ENCODE assay signal across 27 cellular contexts in the genomic region with DNA sequence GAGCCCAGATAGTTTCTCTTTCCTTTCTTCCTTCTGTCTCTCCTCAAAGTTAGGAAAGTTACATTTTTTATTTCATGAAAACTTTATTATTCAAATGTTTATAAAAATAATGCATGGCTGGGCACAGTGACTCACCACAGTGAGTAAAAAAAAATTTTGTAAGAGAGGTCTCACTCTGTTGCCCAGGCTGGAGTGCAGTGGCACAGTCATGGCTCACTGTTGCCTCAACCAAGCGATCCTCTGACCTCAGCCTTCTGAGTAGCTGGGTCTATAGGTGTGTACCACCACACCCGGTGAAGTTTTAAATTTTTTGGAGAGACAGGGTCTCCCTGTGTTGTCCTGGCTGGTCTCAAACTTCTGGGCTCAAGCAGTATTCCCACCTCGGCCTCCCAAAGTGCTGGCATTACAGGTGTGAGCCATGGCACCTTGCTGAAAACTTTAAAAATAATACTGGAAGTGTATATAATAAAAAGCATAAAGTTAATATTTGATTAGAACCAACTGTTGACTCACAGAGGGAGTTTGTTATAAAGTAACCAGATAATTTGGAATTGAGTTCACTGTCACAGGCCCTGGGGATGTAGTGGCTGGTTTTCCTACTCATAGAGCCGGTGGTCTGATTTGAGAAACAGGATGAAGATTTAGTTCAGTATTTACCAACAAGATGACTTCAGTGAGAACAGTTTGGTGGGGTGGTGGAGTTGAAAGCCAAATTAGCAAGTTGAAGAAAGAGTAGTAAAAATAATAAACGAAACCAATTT. TPM values are rescaled to one million over a fixed set of nuclear protein-coding genes. Genes with fewer than 3 reads are reported as not detected.
DNase-seq lines count a peak whose midpoint lies in the region; ATAC-seq and TF ChIP-seq lines count a peak whose summit lies in the region.
"Had no signal": no experiment of that assay in that cellular context is flagged by ENCODE, and none has a peak within 500 bp of the region (broad histone marks: within the 10 kb centered on the region; RNA-seq: fewer than 3 reads in every experiment).

No MANE protein-coding gene starts in this region.

- no peak overlapping the region for H2BK15ac ChIP-seq in mesenchymal stem cell (ENCODE audit: low read depth, poor library complexity, severe bottlenecking)

- H3K4ac ChIP-seq in mesenchymal stem cell (ENCODE audit: low read depth in 1 of 2, low read length in 2 of 2), result no peak overlapping the region

- no peaks in the 10 kb centered on the region for H3K27me3 ChIP-seq in CD4-positive, alpha-beta T cell (ENCODE audit: control insufficient read depth, insufficient read depth, low read length)
- H3K27me3 ChIP-seq in mesenchymal stem cell (ENCODE audit: control insufficient read depth in 1 of 2, insufficient read depth in 1 of 2, low read length in 2 of 2), result no peaks in the 10 kb centered on the region
- H3K27me3 ChIP-seq: cardiac muscle cell, MG63, Peyer's patch, thyroid gland had no signal

- peaks cover 4% of the 10 kb centered on the region for H3K79me1 ChIP-seq in mesenchymal stem cell (replicated peaks; ENCODE audit: low read length, poor library complexity, severe bottlenecking)

- DNase-seq in T-helper 1 cell, result no peak
- no peak for DNase-seq in CD4-positive, alpha-beta T cell
- no peak for DNase-seq in activated T-helper 2 cell treated with anti-CD3 and anti-CD28 coated beads, Interferon-gamma antibody, Interleukin-2, Interleukin-4, amounts not matched to agents 10 μg/mL and 5 μg/mL and 100 μg/mL, durations not matched to agents 14 hours and 24 hours and 36 hours (ENCODE audit: low spot score)
- DNase-seq in mesenchymal stem cell, result no peak
- DNase-seq in T-helper 9 cell, result no peak
- no peak for DNase-seq in glutamatergic neuron
- DNase-seq: activated CD4-positive, CD25-positive, alpha-beta regulatory T cell; activated effector memory CD4-positive, alpha-beta T cell treated with Interleukin-2 at 50 U/mL for 16 hours; amygdala; dermis blood vessel endothelial cell; EL; heart right ventricle; left ventricle myocardium superior; MG63; NCI-H1436 treated with DMSO at 0.1 percent for 48 hours; NCI-H510A treated with DMSO at 0.1 percent for 48 hours; NK-92 treated with Interleukin-12 subunit alpha and Interleukin-12 subunit beta, amount 100 ng/mL, for 24 hours; Peyer's patch; stimulated activated CD4-positive, alpha-beta T cell treated with anti-CD3 and anti-CD28 coated beads, Interleukin-4, amount 100 ng/mL, for 24 hours; thyroid gland had no signal

- TF ChIP-seq CTCF in CD4-positive, alpha-beta T cell (IDR thresholded peaks at IDR 0.05), result no peak
- no peak for TF ChIP-seq CTCF in glutamatergic neuron (IDR thresholded peaks at IDR 0.05; ENCODE audit: partially characterized antibody, unreplicated experiment)

- no peak overlapping the region for H3K27ac ChIP-seq in CD4-positive, alpha-beta T cell (ENCODE audit: low read depth, low read length)
- peak overlapping the region; percentile 66 for H3K27ac ChIP-seq in mesenchymal stem cell (ENCODE audit: low read length, poor library complexity, severe bottlenecking)
- H3K27ac ChIP-seq: 22Rv1, cardiac muscle cell, heart right ventricle, skin epidermis, thyroid gland had no signal

- 95% methylated on average over 5 of the region's 5 CpGs for WGBS in mesenchymal stem cell

- H3K23ac ChIP-seq in mesenchymal stem cell (ENCODE audit: low read length in 2 of 2), result no peak overlapping the region

- no peak overlapping the region for H4K91ac ChIP-seq in mesenchymal stem cell (ENCODE audit: low read length)

- no peak overlapping the region for H3K14ac ChIP-seq in mesenchymal stem cell (ENCODE audit: low read length in 2 of 2)

- no peaks in the 10 kb centered on the region for H3K27me3 Mint-ChIP-seq in T-helper 1 cell treated with Interleukin-12 subunit alpha and Interleukin-12 subunit beta and Interleukin-4 antibody, amounts not matched to agents 30 μg/mL and 1 μg/mL, for 36 hours (ENCODE audit: low read depth)
- no peaks in the 10 kb centered on the region for H3K27me3 Mint-ChIP-seq in CD4-positive, alpha-beta T cell
- H3K27me3 Mint-ChIP-seq in activated T-helper 2 cell treated with anti-CD3 and anti-CD28 coated beads, Interferon-gamma antibody, Interleukin-2, Interleukin-4, amounts not matched to agents 10 μg/mL and 5 μg/mL and 100 μg/mL, durations not matched to agents 14 hours and 24 hours and 36 hours (ENCODE audit: low read depth), result no peaks in the 10 kb centered on the region
- H3K27me3 Mint-ChIP-seq in glutamatergic neuron (ENCODE audit: unreplicated experiment), result no peaks in the 10 kb centered on the region
- H3K27me3 Mint-ChIP-seq: B cell; stimulated activated naive CD8-positive, alpha-beta T cell treated with anti-CD3 and anti-CD28 coated beads, Interleukin-15, Interleukin-2, amounts not matched to agents 100 ng/mL and 50 ng/mL, for 24 hours had no signal

- no peak overlapping the region for H2BK120ac ChIP-seq in mesenchymal stem cell (ENCODE audit: low read depth, low read length)

- H3K9me3 ChIP-seq in CD4-positive, alpha-beta T cell (ENCODE audit: control insufficient read depth, low read length), result no peaks in the 10 kb centered on the region
- H3K9me3 ChIP-seq in mesenchymal stem cell (ENCODE audit: control insufficient read depth, low read length), result no peaks in the 10 kb centered on the region
- H3K9me3 ChIP-seq: heart right ventricle, MG63, Peyer's patch, thyroid gland had no signal

- CTCF ChIA-PET in CD4-positive, alpha-beta T cell (lab: Charles Lee), result no interaction called here

- H3K4me1 ChIP-seq in mesenchymal stem cell (ENCODE audit: control insufficient read depth, insufficient read depth, low read depth, low read length), result peaks cover 15% of the 10 kb centered on the region

- peak overlapping the region; percentile 45 for H3K27ac Mint-ChIP-seq in T-helper 1 cell treated with Interleukin-12 subunit alpha and Interleukin-12 subunit beta and Interleukin-4 antibody, amounts not matched to agents 30 μg/mL and 1 μg/mL, for 36 hours
- H3K27ac Mint-ChIP-seq in CD4-positive, alpha-beta T cell, result peak overlapping the region; percentile 64
- H3K27ac Mint-ChIP-seq in activated T-helper 2 cell treated with anti-CD3 and anti-CD28 coated beads, Interferon-gamma antibody, Interleukin-2, Interleukin-4, amounts not matched to agents 10 μg/mL and 5 μg/mL and 100 μg/mL, durations not matched to agents 14 hours and 24 hours and 36 hours, result peak overlapping the region; percentile 4
- no peak overlapping the region for H3K27ac Mint-ChIP-seq in glutamatergic neuron (ENCODE audit: unreplicated experiment)

- H3K4me2 ChIP-seq in mesenchymal stem cell (ENCODE audit: low read length, poor library complexity, severe bottlenecking), result no peak overlapping the region

- H3K4me3 ChIP-seq in mesenchymal stem cell (ENCODE audit: insufficient read depth in 1 of 2, low read depth in 1 of 2, low read length in 2 of 2), result no peak overlapping the region
- H3K4me3 ChIP-seq: cardiac muscle cell, heart right ventricle, MG63, Peyer's patch, skin epidermis, thyroid gland had no signal

- no peak overlapping the region for H3K9ac ChIP-seq in mesenchymal stem cell (ENCODE audit: low read length)

- no peak overlapping the region for H3K4me3 Mint-ChIP-seq in T-helper 1 cell treated with Interleukin-12 subunit alpha and Interleukin-12 subunit beta and Interleukin-4 antibody, amounts not matched to agents 30 μg/mL and 1 μg/mL, for 36 hours
- no peak overlapping the region for H3K4me3 Mint-ChIP-seq in CD4-positive, alpha-beta T cell
- H3K4me3 Mint-ChIP-seq in activated T-helper 2 cell treated with anti-CD3 and anti-CD28 coated beads, Interferon-gamma antibody, Interleukin-2, Interleukin-4, amounts not matched to agents 10 μg/mL and 5 μg/mL and 100 μg/mL, durations not matched to agents 14 hours and 24 hours and 36 hours (ENCODE audit: low read depth), result no peak overlapping the region
- H3K4me3 Mint-ChIP-seq in glutamatergic neuron (ENCODE audit: unreplicated experiment), result no peak overlapping the region
- H3K4me3 Mint-ChIP-seq: B cell; stimulated activated naive CD8-positive, alpha-beta T cell treated with anti-CD3 and anti-CD28 coated beads, Interleukin-15, Interleukin-2, amounts not matched to agents 100 ng/mL and 50 ng/mL, for 24 hours had no signal

- H2AFZ ChIP-seq in mesenchymal stem cell (ENCODE audit: low read depth, low read length), result no peak overlapping the region

- no peak overlapping the region for H2BK12ac ChIP-seq in mesenchymal stem cell (ENCODE audit: low read length in 2 of 2)

- intact Hi-C loops in CD4-positive, alpha-beta T cell (cut with DNase I, micrococcal nuclease), result no loop called here
- intact Hi-C loops in activated T-helper 2 cell treated with anti-CD3 and anti-CD28 coated beads, Interferon-gamma antibody, Interleukin-2, Interleukin-4, amounts not matched to agents 10 μg/mL and 5 μg/mL and 100 μg/mL, durations not matched to agents 14 hours and 24 hours and 36 hours (cut with micrococcal nuclease), result loop anchor here (10.0 kb wide), 1 partner anchor 138 kb away; no protein-coding TSS in a partner anchor

- H3K36me3 ChIP-seq in mesenchymal stem cell (ENCODE audit: control insufficient read depth in 1 of 2, insufficient read depth in 2 of 2, low read depth in 1 of 2, low read length in 2 of 2), result peaks cover 3 to 19% of the 10 kb centered on the region in 2 experiments
- H3K36me3 ChIP-seq: cardiac muscle cell, MG63, Peyer's patch, thyroid gland had no signal

- H3K4me1 Mint-ChIP-seq in T-helper 1 cell treated with Interleukin-12 subunit alpha and Interleukin-12 subunit beta and Interleukin-4 antibody, amounts not matched to agents 30 μg/mL and 1 μg/mL, for 36 hours (ENCODE audit: low read depth), result peaks cover 20% of the 10 kb centered on the region
- H3K4me1 Mint-ChIP-seq in CD4-positive, alpha-beta T cell (ENCODE audit: low read depth), result peaks cover 51% of the 10 kb centered on the region
- H3K4me1 Mint-ChIP-seq in activated T-helper 2 cell treated with anti-CD3 and anti-CD28 coated beads, Interferon-gamma antibody, Interleukin-2, Interleukin-4, amounts not matched to agents 10 μg/mL and 5 μg/mL and 100 μg/mL, durations not matched to agents 14 hours and 24 hours and 36 hours (ENCODE audit: low read depth), result peaks cover 38% of the 10 kb centered on the region
- no peaks in the 10 kb centered on the region for H3K4me1 Mint-ChIP-seq in glutamatergic neuron (ENCODE audit: low read depth, unreplicated experiment)

- H3K9me3 Mint-ChIP-seq in T-helper 1 cell treated with Interleukin-12 subunit alpha and Interleukin-12 subunit beta and Interleukin-4 antibody, amounts not matched to agents 30 μg/mL and 1 μg/mL, for 36 hours, result no peaks in the 10 kb centered on the region
- no peaks in the 10 kb centered on the region for H3K9me3 Mint-ChIP-seq in CD4-positive, alpha-beta T cell
- no peaks in the 10 kb centered on the region for H3K9me3 Mint-ChIP-seq in activated T-helper 2 cell treated with anti-CD3 and anti-CD28 coated beads, Interferon-gamma antibody, Interleukin-2, Interleukin-4, amounts not matched to agents 10 μg/mL and 5 μg/mL and 100 μg/mL, durations not matched to agents 14 hours and 24 hours and 36 hours
- H3K9me3 Mint-ChIP-seq in glutamatergic neuron (ENCODE audit: unreplicated experiment), result no peaks in the 10 kb centered on the region
- H3K9me3 Mint-ChIP-seq: stimulated activated naive CD8-positive, alpha-beta T cell treated with anti-CD3 and anti-CD28 coated beads, Interleukin-15, Interleukin-2, amounts not matched to agents 100 ng/mL and 50 ng/mL, for 24 hours had no signal

- ATAC-seq in CD4-positive, alpha-beta T cell (ENCODE audit: poor library complexity), result no peak
- ATAC-seq in GM19351 (IDR thresholded peaks at IDR 0.05; ENCODE audit: unreplicated experiment), result no peak
- ATAC-seq: heart right ventricle, left ventricle myocardium superior had no signal

- no peak overlapping the region for H3K18ac ChIP-seq in mesenchymal stem cell (ENCODE audit: low read depth in 1 of 2, low read length in 2 of 2)

- POLR2A ChIA-PET in CD4-positive, alpha-beta T cell (lab: Charles Lee), result no interaction called here

- H3K36me3 Mint-ChIP-seq in T-helper 1 cell treated with Interleukin-12 subunit alpha and Interleukin-12 subunit beta and Interleukin-4 antibody, amounts not matched to agents 30 μg/mL and 1 μg/mL, for 36 hours (ENCODE audit: low read depth), result peaks cover 16% of the 10 kb centered on the region
- peaks cover 51% of the 10 kb centered on the region for H3K36me3 Mint-ChIP-seq in CD4-positive, alpha-beta T cell (ENCODE audit: low read depth)
- peaks cover 34% of the 10 kb centered on the region for H3K36me3 Mint-ChIP-seq in activated T-helper 2 cell treated with anti-CD3 and anti-CD28 coated beads, Interferon-gamma antibody, Interleukin-2, Interleukin-4, amounts not matched to agents 10 μg/mL and 5 μg/mL and 100 μg/mL, durations not matched to agents 14 hours and 24 hours and 36 hours (ENCODE audit: low read depth)
- H3K36me3 Mint-ChIP-seq in glutamatergic neuron (ENCODE audit: unreplicated experiment), result no peaks in the 10 kb centered on the region

- H2AK5ac ChIP-seq in mesenchymal stem cell (ENCODE audit: low read length, severe bottlenecking), result no peak overlapping the region

- H2BK5ac ChIP-seq in mesenchymal stem cell (ENCODE audit: low read depth, low read length, poor library complexity, severe bottlenecking), result no peak overlapping the region

- H4K8ac ChIP-seq in mesenchymal stem cell (ENCODE audit: low read length), result no peak overlapping the region

RNA-seq across cellular contexts. Expression of a gene that starts 18.0 kb away (rescaled TPM):
- total RNA-seq in CD4-positive, alpha-beta T cell, result 1 to 10 TPM; 5.6 to 6.5 TPM
- 1.9 and 4.3 TPM in 2 replicates for total RNA-seq in activated T-helper 2 cell treated with anti-CD3 and anti-CD28 coated beads, Interferon-gamma antibody, Interleukin-2, Interleukin-4, amounts not matched to agents 10 μg/mL and 5 μg/mL and 100 μg/mL, durations not matched to agents 14 hours and 24 hours and 36 hours
- 11.4 TPM for polyA plus RNA-seq in mesenchymal stem cell (2013, experiment 1 of 2)
- 10.1 TPM for polyA plus RNA-seq in mesenchymal stem cell (2013, experiment 2 of 2)
- 1.8 TPM for total RNA-seq in glutamatergic neuron (ENCODE audit: unreplicated experiment)

RNA-seq across cellular contexts. Expression of a gene that starts 18.0 kb away (rescaled TPM):
- total RNA-seq in CD4-positive, alpha-beta T cell, result 10 to 100 TPM; 17.0 to 18.9 TPM
- 12.3 and 19.0 TPM in 2 replicates for total RNA-seq in activated T-helper 2 cell treated with anti-CD3 and anti-CD28 coated beads, Interferon-gamma antibody, Interleukin-2, Interleukin-4, amounts not matched to agents 10 μg/mL and 5 μg/mL and 100 μg/mL, durations not matched to agents 14 hours and 24 hours and 36 hours
- polyA plus RNA-seq in mesenchymal stem cell (2013, experiment 1 of 2), result 25.4 TPM
- polyA plus RNA-seq in mesenchymal stem cell (2013, experiment 2 of 2), result 30.2 TPM
- 9.5 TPM for total RNA-seq in glutamatergic neuron (ENCODE audit: unreplicated experiment)

RNA-seq across cellular contexts. Expression of a gene that starts 18.4 kb away (rescaled TPM):
- total RNA-seq in CD4-positive, alpha-beta T cell, result 10 to 100 TPM; 12.6 to 12.8 TPM
- 29.3 and 34.9 TPM in 2 replicates for total RNA-seq in activated T-helper 2 cell treated with anti-CD3 and anti-CD28 coated beads, Interferon-gamma antibody, Interleukin-2, Interleukin-4, amounts not matched to agents 10 μg/mL and 5 μg/mL and 100 μg/mL, durations not matched to agents 14 hours and 24 hours and 36 hours
- polyA plus RNA-seq in mesenchymal stem cell (2013, experiment 1 of 2), result 15.3 TPM
- 15.0 TPM for polyA plus RNA-seq in mesenchymal stem cell (2013, experiment 2 of 2)
- total RNA-seq in glutamatergic neuron (ENCODE audit: unreplicated experiment), result 21.9 TPM

RNA-seq across cellular contexts. Expression of a gene that starts 26.3 kb away (rescaled TPM):
- 10 to 100 TPM; 37.2 to 37.4 TPM for total RNA-seq in CD4-positive, alpha-beta T cell
- total RNA-seq in activated T-helper 2 cell treated with anti-CD3 and anti-CD28 coated beads, Interferon-gamma antibody, Interleukin-2, Interleukin-4, amounts not matched to agents 10 μg/mL and 5 μg/mL and 100 μg/mL, durations not matched to agents 14 hours and 24 hours and 36 hours, result 70.1 and 70.7 TPM in 2 replicates
- polyA plus RNA-seq in mesenchymal stem cell (2013, experiment 1 of 2), result 39.3 TPM
- polyA plus RNA-seq in mesenchymal stem cell (2013, experiment 2 of 2), result 39.5 TPM
- 83.9 TPM for total RNA-seq in glutamatergic neuron (ENCODE audit: unreplicated experiment)

RNA-seq across cellular contexts. Expression of a gene that starts 30.4 kb away (rescaled TPM):
- under 1 TPM; 0.66 to 0.67 TPM for total RNA-seq in CD4-positive, alpha-beta T cell
- 3.6 and 3.7 TPM in 2 replicates for total RNA-seq in activated T-helper 2 cell treated with anti-CD3 and anti-CD28 coated beads, Interferon-gamma antibody, Interleukin-2, Interleukin-4, amounts not matched to agents 10 μg/mL and 5 μg/mL and 100 μg/mL, durations not matched to agents 14 hours and 24 hours and 36 hours
- polyA plus RNA-seq in mesenchymal stem cell (2013, experiment 1 of 2), result 0.62 TPM
- polyA plus RNA-seq in mesenchymal stem cell (2013, experiment 2 of 2), result 0.73 TPM
- total RNA-seq in glutamatergic neuron (ENCODE audit: unreplicated experiment), result 1.8 TPM
